In the genomic region with DNA sequence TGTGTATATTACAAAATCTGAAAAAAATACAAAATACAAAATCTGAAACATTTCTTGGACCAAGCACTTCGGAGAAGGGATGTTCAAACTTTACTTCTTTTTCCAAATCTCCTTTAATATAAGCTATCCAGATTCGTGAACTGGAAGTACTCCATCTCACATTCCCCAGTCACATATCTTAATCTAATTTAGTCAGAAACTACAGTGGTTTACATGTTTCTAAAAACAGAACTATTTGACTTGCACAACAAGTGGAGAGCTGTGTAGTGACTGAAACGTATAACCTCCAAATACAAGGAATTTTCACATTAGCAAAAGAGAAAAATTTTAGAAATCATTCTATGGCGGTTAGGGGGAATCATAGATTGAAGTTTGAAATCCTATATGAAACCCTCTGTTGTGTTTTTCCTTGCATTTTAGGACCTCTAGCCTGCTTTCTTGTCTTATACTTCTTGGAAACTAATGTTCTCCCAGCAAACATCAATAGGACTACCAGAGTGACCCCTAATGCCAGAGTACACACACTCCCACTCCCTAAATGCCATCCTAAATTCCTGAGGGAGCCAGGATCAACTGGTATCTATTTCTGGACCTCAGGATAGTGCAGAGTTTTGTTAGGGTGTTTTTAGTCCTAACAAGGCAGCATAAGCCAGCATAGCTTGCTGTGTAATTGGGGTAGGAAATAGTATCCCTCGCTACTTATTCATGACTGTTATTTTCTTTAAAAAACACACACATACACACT, we compare ENCODE assay signal across 1 cellular context.
TF ChIP-seq lines count a peak whose summit lies in the region.

No MANE protein-coding gene starts in this region.

TF ChIP-seq in GM12878, 131 proteins besides CTCF, POLR2A, EP300 and RAD21 (continued from another document):
- TF ChIP-seq, protein P1, sequence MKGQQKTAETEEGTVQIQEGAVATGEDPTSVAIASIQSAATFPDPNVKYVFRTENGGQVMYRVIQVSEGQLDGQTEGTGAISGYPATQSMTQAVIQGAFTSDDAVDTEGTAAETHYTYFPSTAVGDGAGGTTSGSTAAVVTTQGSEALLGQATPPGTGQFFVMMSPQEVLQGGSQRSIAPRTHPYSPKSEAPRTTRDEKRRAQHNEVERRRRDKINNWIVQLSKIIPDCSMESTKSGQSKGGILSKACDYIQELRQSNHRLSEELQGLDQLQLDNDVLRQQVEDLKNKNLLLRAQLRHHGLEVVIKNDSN (IDR thresholded peaks at IDR 0.05; ENCODE audit: borderline replicate concordance, extremely low read length, insufficient read depth, low read depth, low read length), result no peak
- no peak for TF ChIP-seq SUPT20H (IDR thresholded peaks at IDR 0.05; ENCODE audit: borderline replicate concordance, control insufficient read depth, low read depth, low read length)
- no peak for TF ChIP-seq JUNB (IDR thresholded peaks at IDR 0.05)
- TF ChIP-seq WRNIP1 (IDR thresholded peaks at IDR 0.05; ENCODE audit: borderline replicate concordance, low read depth, low read length), result no peak
- TF ChIP-seq, protein P2, sequence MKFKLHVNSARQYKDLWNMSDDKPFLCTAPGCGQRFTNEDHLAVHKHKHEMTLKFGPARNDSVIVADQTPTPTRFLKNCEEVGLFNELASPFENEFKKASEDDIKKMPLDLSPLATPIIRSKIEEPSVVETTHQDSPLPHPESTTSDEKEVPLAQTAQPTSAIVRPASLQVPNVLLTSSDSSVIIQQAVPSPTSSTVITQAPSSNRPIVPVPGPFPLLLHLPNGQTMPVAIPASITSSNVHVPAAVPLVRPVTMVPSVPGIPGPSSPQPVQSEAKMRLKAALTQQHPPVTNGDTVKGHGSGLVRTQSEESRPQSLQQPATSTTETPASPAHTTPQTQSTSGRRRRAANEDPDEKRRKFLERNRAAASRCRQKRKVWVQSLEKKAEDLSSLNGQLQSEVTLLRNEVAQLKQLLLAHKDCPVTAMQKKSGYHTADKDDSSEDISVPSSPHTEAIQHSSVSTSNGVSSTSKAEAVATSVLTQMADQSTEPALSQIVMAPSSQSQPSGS (IDR thresholded peaks at IDR 0.05; ENCODE audit: low read length), result no peak
- no peak for TF ChIP-seq JUND (IDR thresholded peaks at IDR 0.05; ENCODE audit: low read depth, low read length)
- TF ChIP-seq BMI1 (IDR thresholded peaks at IDR 0.05; ENCODE audit: borderline replicate concordance), result no peak
- no peak for TF ChIP-seq ZBTB40 (IDR thresholded peaks at IDR 0.05; ENCODE audit: borderline replicate concordance)
- no peak for TF ChIP-seq CREB1 (IDR thresholded peaks at IDR 0.05; ENCODE audit: low read depth)
- no peak for TF ChIP-seq MXI1 (IDR thresholded peaks at IDR 0.05; ENCODE audit: low read depth, low read length)
- TF ChIP-seq MEF2A (IDR thresholded peaks at IDR 0.05; ENCODE audit: insufficient read depth, low read depth, low read length), result no peak
- TF ChIP-seq GABPA (IDR thresholded peaks at IDR 0.05; ENCODE audit: low read depth), result no peak
